ENCODE assay signal across 8 cellular contexts in the genomic region with DNA sequence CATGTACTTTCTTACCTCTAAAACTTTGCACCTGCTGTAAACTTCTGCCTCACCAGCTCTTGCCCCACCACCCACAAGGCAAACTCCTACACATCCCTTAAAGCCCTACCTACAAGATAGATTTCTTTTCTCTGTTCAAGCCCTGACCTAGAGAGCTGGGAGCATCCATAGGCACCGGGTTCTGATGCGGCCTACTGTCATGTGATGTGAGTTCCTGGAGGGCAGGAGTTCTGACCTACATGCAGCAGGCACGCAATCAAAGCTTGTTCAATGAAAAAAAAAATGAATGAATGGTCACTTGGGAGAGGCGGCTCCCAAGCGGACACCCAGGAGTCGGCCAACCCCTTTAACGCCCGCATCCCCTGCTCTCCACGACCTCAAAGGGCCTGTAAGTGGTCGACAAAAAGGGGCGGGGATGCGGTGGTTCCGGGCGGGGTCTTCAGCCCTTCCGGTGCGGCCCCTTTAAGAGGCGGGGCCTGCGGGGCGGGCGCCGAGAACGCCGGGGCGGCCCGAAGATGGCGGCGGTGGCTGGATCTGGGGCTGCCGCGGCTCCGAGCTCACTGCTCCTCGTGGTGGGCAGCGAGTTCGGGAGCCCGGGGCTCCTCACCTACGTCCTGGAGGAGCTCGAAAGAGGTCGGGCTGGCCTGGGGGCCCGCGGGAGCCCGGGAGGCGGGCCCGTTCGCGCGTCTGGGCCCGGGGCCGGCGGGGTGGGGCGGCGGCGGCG. TPM values are rescaled to one million over a fixed set of nuclear protein-coding genes. Genes with fewer than 3 reads are reported as not detected.
DNase-seq lines count a peak whose midpoint lies in the region; ATAC-seq and TF ChIP-seq lines count a peak whose summit lies in the region.

A gene with protein sequence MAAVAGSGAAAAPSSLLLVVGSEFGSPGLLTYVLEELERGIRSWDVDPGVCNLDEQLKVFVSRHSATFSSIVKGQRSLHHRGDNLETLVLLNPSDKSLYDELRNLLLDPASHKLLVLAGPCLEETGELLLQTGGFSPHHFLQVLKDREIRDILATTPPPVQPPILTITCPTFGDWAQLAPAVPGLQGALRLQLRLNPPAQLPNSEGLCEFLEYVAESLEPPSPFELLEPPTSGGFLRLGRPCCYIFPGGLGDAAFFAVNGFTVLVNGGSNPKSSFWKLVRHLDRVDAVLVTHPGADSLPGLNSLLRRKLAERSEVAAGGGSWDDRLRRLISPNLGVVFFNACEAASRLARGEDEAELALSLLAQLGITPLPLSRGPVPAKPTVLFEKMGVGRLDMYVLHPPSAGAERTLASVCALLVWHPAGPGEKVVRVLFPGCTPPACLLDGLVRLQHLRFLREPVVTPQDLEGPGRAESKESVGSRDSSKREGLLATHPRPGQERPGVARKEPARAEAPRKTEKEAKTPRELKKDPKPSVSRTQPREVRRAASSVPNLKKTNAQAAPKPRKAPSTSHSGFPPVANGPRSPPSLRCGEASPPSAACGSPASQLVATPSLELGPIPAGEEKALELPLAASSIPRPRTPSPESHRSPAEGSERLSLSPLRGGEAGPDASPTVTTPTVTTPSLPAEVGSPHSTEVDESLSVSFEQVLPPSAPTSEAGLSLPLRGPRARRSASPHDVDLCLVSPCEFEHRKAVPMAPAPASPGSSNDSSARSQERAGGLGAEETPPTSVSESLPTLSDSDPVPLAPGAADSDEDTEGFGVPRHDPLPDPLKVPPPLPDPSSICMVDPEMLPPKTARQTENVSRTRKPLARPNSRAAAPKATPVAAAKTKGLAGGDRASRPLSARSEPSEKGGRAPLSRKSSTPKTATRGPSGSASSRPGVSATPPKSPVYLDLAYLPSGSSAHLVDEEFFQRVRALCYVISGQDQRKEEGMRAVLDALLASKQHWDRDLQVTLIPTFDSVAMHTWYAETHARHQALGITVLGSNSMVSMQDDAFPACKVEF (plus strand): TSS at position 493 of the 724 bp plus-strand sequence. CDS start 23 bp downstream, at position 516.

- H3K4me1 Mint-ChIP-seq in activated T-helper 2 cell treated with anti-CD3 and anti-CD28 coated beads, Interferon-gamma antibody, Interleukin-2, Interleukin-4, amounts not matched to agents 10 μg/mL and 5 μg/mL and 100 μg/mL, durations not matched to agents 14 hours and 24 hours and 36 hours (ENCODE audit: low read depth), result peaks cover 36% of the 10 kb centered on the region
- peaks cover 31% of the 10 kb centered on the region for H3K4me1 Mint-ChIP-seq in nephron progenitor cell

- H3K4me3 Mint-ChIP-seq in activated T-helper 2 cell treated with anti-CD3 and anti-CD28 coated beads, Interferon-gamma antibody, Interleukin-2, Interleukin-4, amounts not matched to agents 10 μg/mL and 5 μg/mL and 100 μg/mL, durations not matched to agents 14 hours and 24 hours and 36 hours (ENCODE audit: low read depth), result peak within 1 kb of the TSS; percentile 92
- H3K4me3 Mint-ChIP-seq in nephron progenitor cell, result peak within 1 kb of the TSS; percentile 89

- H3K27ac Mint-ChIP-seq in activated T-helper 2 cell treated with anti-CD3 and anti-CD28 coated beads, Interferon-gamma antibody, Interleukin-2, Interleukin-4, amounts not matched to agents 10 μg/mL and 5 μg/mL and 100 μg/mL, durations not matched to agents 14 hours and 24 hours and 36 hours, result peak within 1 kb of the TSS; percentile 72
- H3K27ac Mint-ChIP-seq in nephron progenitor cell, result peak within 1 kb of the TSS; percentile 83

- no peak for TF ChIP-seq CTCF in AG04449 (IDR thresholded peaks at IDR 0.05; ENCODE audit: insufficient read depth, low read length, missing control alignments)
- no peak for TF ChIP-seq CTCF in Peyer's patch (IDR thresholded peaks at IDR 0.05)
- no peak for TF ChIP-seq CTCF in fibroblast of the aortic adventitia (IDR thresholded peaks at IDR 0.05; ENCODE audit: insufficient read depth, low read length)
- TF ChIP-seq CTCF in nephron progenitor cell (IDR thresholded peaks at IDR 0.05), result no peak
- TF ChIP-seq CTCF in stomach (IDR thresholded peaks at IDR 0.05), result no peak

- no peak for TF ChIP-seq EP300 in stomach (IDR thresholded peaks at IDR 0.05)

- CTCF ChIA-PET in AG04449 (lab: Yijun Ruan, JAX), result interaction anchor here (0.8 to 1.5 kb wide), 4 partner anchors 15 to 136 kb away, joined by 4 read pairs; no protein-coding TSS in a partner anchor

- intact Hi-C loops in activated T-helper 2 cell treated with anti-CD3 and anti-CD28 coated beads, Interferon-gamma antibody, Interleukin-2, Interleukin-4, amounts not matched to agents 10 μg/mL and 5 μg/mL and 100 μg/mL, durations not matched to agents 14 hours and 24 hours and 36 hours (cut with micrococcal nuclease), result loop anchor here (1.0 to 5.0 kb wide), 2 partner anchors 28 to 58 kb away; no protein-coding TSS in a partner anchor
- intact Hi-C loops in stomach (cut with DNase I; ENCODE audit: low total_unique reads), result no loop called here

- H3K27me3 Mint-ChIP-seq in activated T-helper 2 cell treated with anti-CD3 and anti-CD28 coated beads, Interferon-gamma antibody, Interleukin-2, Interleukin-4, amounts not matched to agents 10 μg/mL and 5 μg/mL and 100 μg/mL, durations not matched to agents 14 hours and 24 hours and 36 hours (ENCODE audit: low read depth), result no peaks in the 10 kb centered on the region
- H3K27me3 Mint-ChIP-seq in nephron progenitor cell (ENCODE audit: low read depth, poor library complexity), result peaks cover 11% of the 10 kb centered on the region

- no peak for DNase-seq in AG04449 (ENCODE audit: low read depth, low spot score)
- DNase-seq in Peyer's patch, result peak; percentile 51 to 77 (median 73)
- DNase-seq in activated T-helper 2 cell treated with anti-CD3 and anti-CD28 coated beads, Interferon-gamma antibody, Interleukin-2, Interleukin-4, amounts not matched to agents 10 μg/mL and 5 μg/mL and 100 μg/mL, durations not matched to agents 14 hours and 24 hours and 36 hours (ENCODE audit: low spot score), result peak; percentile 59
- peak; percentile 24 for DNase-seq in fibroblast of the aortic adventitia (ENCODE audit: low read depth)
- peak; percentile 89 for DNase-seq in nephron progenitor cell
- peak; percentile 60 for DNase-seq in stomach

- H3K27ac ChIP-seq in Peyer's patch (peak within 1 kb of the TSS; percentile 62 to 87 (median 76)), stomach (peak within 1 kb of the TSS; percentile 74 to 90 (median 83))

- ATAC-seq in GM18909 (IDR thresholded peaks at IDR 0.05; ENCODE audit: poor library complexity, unreplicated experiment) (peak; percentile 68), HG03521 (IDR thresholded peaks at IDR 0.05; ENCODE audit: unreplicated experiment) (peak; percentile 60)

- H3K36me3 Mint-ChIP-seq in activated T-helper 2 cell treated with anti-CD3 and anti-CD28 coated beads, Interferon-gamma antibody, Interleukin-2, Interleukin-4, amounts not matched to agents 10 μg/mL and 5 μg/mL and 100 μg/mL, durations not matched to agents 14 hours and 24 hours and 36 hours (ENCODE audit: low read depth), result peaks cover 16% of the 10 kb centered on the region
- peaks cover 12% of the 10 kb centered on the region for H3K36me3 Mint-ChIP-seq in nephron progenitor cell (ENCODE audit: low read depth)

- 0 to 1% (median 1%) methylated on average over 25 to 52 of the region's 52 CpGs for WGBS in stomach, 5 donors

- no peaks in the 10 kb centered on the region for H3K9me3 ChIP-seq in Peyer's patch
- H3K9me3 ChIP-seq in stomach, result no peaks in the 10 kb centered on the region

- peaks cover 8 to 41% (median 15%) of the 10 kb centered on the region in 4 donors for H3K4me1 ChIP-seq in Peyer's patch
- H3K4me1 ChIP-seq in stomach, result peaks cover 26 to 64% (median 52%) of the 10 kb centered on the region in 4 donors

- H3K4me3 ChIP-seq in AG04449 (ENCODE audit: low read depth, low read length) (peak within 1 kb of the TSS; percentile 75), Peyer's patch (peak within 1 kb of the TSS; percentile 86 to 97 (median 92)), fibroblast of the aortic adventitia (ENCODE audit: low read depth, low read length) (peak within 1 kb of the TSS; percentile 80), stomach (peak within 1 kb of the TSS; percentile 88 to 100 (median 94))

- TF ChIP-seq POLR2A in Peyer's patch (IDR thresholded peaks at IDR 0.05), result peak; percentile 52 to 72
- peak in 1 of 4 donors; percentile 12 for TF ChIP-seq POLR2A in stomach (IDR thresholded peaks at IDR 0.05)

- no peaks in the 10 kb centered on the region for H3K9me3 Mint-ChIP-seq in activated T-helper 2 cell treated with anti-CD3 and anti-CD28 coated beads, Interferon-gamma antibody, Interleukin-2, Interleukin-4, amounts not matched to agents 10 μg/mL and 5 μg/mL and 100 μg/mL, durations not matched to agents 14 hours and 24 hours and 36 hours
- H3K9me3 Mint-ChIP-seq in nephron progenitor cell, result no peaks in the 10 kb centered on the region

- H3K27me3 ChIP-seq in Peyer's patch (no peaks in the 10 kb centered on the region), stomach (no peaks in the 10 kb centered on the region)

- H3K36me3 ChIP-seq in Peyer's patch, result peaks cover 0 to 12% (median 0%) of the 10 kb centered on the region in 3 donors
- H3K36me3 ChIP-seq in stomach, result peaks cover 7 to 28% (median 15%) of the 10 kb centered on the region in 4 donors

- POLR2A ChIA-PET in AG04449 (lab: Yijun Ruan, JAX), result interaction anchor here (1.2 to 1.3 kb wide), 2 partner anchors 13 to 143 kb away, joined by 3 read pairs; no protein-coding TSS in a partner anchor

RNA-seq across cellular contexts. Expression of the gene that starts here (rescaled TPM):
- total RNA-seq in Peyer's patch, result 10 to 100 TPM; 23.9 to 71.8 (median 48.7) TPM
- total RNA-seq in activated T-helper 2 cell treated with anti-CD3 and anti-CD28 coated beads, Interferon-gamma antibody, Interleukin-2, Interleukin-4, amounts not matched to agents 10 μg/mL and 5 μg/mL and 100 μg/mL, durations not matched to agents 14 hours and 24 hours and 36 hours, result 66.7 and 80.3 TPM in 2 replicates
- total RNA-seq in fibroblast of the aortic adventitia (ENCODE audit: low replicate concordance), result 14.1 and 19.3 TPM in 2 replicates
- 100 to 1,000 TPM in 1 of 5 donors, 10 to 100 TPM in 3, 1 to 10 TPM in 1; 8.3 to 193 (median 67.1) TPM for total RNA-seq in stomach
- 10 to 100 TPM; 14.9 to 25.2 (median 25.0) TPM for polyA plus RNA-seq in stomach
